ENCODE assay signal across 16 cellular contexts in the genomic region with DNA sequence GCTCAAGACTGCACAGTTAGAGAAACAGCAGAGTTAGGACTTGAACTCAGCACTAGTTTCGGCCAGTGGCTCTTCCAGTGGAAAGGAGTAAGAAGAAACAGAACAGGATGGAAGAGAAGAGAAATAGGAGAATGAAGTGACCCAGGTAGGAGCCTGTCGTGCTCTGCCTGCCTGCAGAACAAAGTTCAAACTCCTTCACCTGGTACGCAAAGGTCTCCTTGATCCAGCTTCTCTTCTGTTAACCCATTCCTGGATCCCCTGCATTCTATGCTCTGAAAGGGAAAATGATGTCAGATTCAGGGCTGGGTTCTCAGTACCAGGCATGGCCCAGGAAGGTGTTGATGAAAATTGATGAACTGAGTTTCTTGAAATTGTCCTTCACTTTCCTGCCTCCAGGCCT. TPM values are rescaled to one million over a fixed set of nuclear protein-coding genes. Genes with fewer than 3 reads are reported as not detected.
"Had no signal": no experiment of that assay in that cellular context is flagged by ENCODE, and none has a peak within 500 bp of the region (broad histone marks: within the 10 kb centered on the region; RNA-seq: fewer than 3 reads in every experiment).

No MANE protein-coding gene starts in this region.

- H3K9me3 ChIP-seq: body of pancreas, sigmoid colon, spleen had no signal

- H3K4me3 Mint-ChIP-seq: activated CD4-positive, alpha-beta memory T cell treated with anti-CD3 and anti-CD28 coated beads for 36 hours; activated naive CD8-positive, alpha-beta T cell treated with anti-CD3 and anti-CD28 coated beads, Interleukin-2, amount 10 ng/mL, durations not matched to agents 7 days and 5 days; mesothelial cell of epicardium; stimulated activated memory B cell treated with anti-CD40 and anti-IgM and Interleukin-4, amounts not matched to agents 10 μg/mL and 1 μg/mL and 100 μg/mL, for 72 hours had no signal

- H3K27ac ChIP-seq: body of pancreas, sigmoid colon had no signal

- H3K27me3 ChIP-seq: body of pancreas, sigmoid colon had no signal

- H3K9me3 Mint-ChIP-seq: activated CD4-positive, alpha-beta memory T cell treated with anti-CD3 and anti-CD28 coated beads for 36 hours; activated naive CD8-positive, alpha-beta T cell treated with anti-CD3 and anti-CD28 coated beads, Interleukin-2, amount 10 ng/mL, durations not matched to agents 7 days and 5 days; mesothelial cell of epicardium; nephron; stimulated activated memory B cell treated with anti-CD40 and anti-IgM and Interleukin-4, amounts not matched to agents 10 μg/mL and 1 μg/mL and 100 μg/mL, for 72 hours had no signal

- ATAC-seq: body of pancreas; stimulated activated memory B cell treated with anti-CD40 and anti-IgM and Interleukin-4, amounts not matched to agents 10 μg/mL and 1 μg/mL and 100 μg/mL, for 72 hours had no signal

- H3K27me3 Mint-ChIP-seq: stimulated activated memory B cell treated with anti-CD40 and anti-IgM and Interleukin-4, amounts not matched to agents 10 μg/mL and 1 μg/mL and 100 μg/mL, for 72 hours had no signal

- FAIRE-seq: colon, frontal cortex, keratinocyte, TTC549 had no signal

- H3K27ac Mint-ChIP-seq: activated CD4-positive, alpha-beta memory T cell treated with anti-CD3 and anti-CD28 coated beads for 36 hours; mesothelial cell of epicardium; stimulated activated memory B cell treated with anti-CD40 and anti-IgM and Interleukin-4, amounts not matched to agents 10 μg/mL and 1 μg/mL and 100 μg/mL, for 72 hours had no signal

- H3K4me3 ChIP-seq: body of pancreas, sigmoid colon, spleen had no signal

- DNase-seq: activated CD4-positive, alpha-beta memory T cell treated with anti-CD3 and anti-CD28 coated beads for 36 hours; activated naive CD8-positive, alpha-beta T cell treated with anti-CD3 and anti-CD28 coated beads, Interleukin-2, amount 10 ng/mL, durations not matched to agents 7 days and 5 days; body of pancreas; central memory CD4-positive, alpha-beta T cell; sigmoid colon; spleen; stimulated activated CD4-positive, alpha-beta T cell treated with anti-CD3 and anti-CD28 coated beads, Interleukin-4, amount 100 ng/mL, for 4 hours; SW 1271 had no signal

RNA-seq across cellular contexts. Expression of a gene that starts 3.9 kb away (rescaled TPM):
- total RNA-seq: lung microvascular endothelial cell had no signal
